Comparison of ENCODE assay signal across 1 cellular context in the genomic region with DNA sequence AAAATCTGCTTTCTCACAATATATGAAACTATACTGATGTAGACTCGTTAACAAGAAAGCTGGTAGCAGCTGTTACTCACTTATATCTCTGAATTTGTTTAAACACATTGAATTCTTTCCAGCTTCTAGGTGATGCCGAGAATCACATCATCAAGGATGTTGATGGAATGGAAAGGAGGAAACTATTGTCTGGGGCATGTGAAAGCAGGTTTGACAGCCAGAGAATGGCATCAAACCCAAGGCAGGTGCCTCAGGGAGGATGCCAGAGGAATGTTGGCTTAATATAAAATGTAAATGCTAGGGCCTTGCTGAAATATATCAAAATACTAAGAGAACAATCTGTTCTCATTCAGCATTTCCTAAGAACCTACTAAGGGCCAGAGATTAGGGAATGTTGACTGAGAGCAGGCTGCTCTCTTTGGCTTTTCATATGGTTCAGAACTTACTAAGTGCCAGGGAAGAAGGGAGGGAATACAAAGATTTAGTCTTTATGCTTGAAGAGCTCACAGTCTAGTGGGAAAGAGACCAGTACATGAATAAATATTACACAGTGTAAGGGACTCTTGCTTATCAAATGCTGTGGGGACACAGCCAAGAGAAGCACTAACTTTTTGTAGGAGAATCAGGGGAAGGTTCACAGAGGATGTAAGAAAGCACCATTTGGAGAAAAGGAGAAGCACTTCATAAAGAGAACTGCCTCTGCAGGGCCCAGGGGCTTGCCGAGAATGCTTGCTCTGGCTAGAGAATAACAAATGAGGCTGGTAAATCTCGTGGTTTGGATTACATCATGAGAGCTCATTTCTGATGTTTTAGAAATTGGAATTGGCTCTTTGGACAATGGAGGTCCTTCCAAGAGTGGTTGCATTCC.
TF ChIP-seq lines count a peak whose summit lies in the region.

No MANE protein-coding gene starts in this region.

TF ChIP-seq in HEK293, 187 proteins besides CTCF, POLR2A, EP300 and RAD21 (continued from another document):
- TF ChIP-seq ZBTB20 (tag by site-specific recombination; IDR thresholded peaks at IDR 0.05) (peak; percentile 49; the same call in 1 of the 2 replicates), ZNF600 (tag by site-specific recombination; IDR thresholded peaks at IDR 0.05) (peak; percentile 58; the same call in 1 of the 2 replicates), ZXDB (tag by site-specific recombination; IDR thresholded peaks at IDR 0.05) (peak; percentile 48; the same call in 1 of the 2 replicates)
- TF ChIP-seq, protein P1, sequence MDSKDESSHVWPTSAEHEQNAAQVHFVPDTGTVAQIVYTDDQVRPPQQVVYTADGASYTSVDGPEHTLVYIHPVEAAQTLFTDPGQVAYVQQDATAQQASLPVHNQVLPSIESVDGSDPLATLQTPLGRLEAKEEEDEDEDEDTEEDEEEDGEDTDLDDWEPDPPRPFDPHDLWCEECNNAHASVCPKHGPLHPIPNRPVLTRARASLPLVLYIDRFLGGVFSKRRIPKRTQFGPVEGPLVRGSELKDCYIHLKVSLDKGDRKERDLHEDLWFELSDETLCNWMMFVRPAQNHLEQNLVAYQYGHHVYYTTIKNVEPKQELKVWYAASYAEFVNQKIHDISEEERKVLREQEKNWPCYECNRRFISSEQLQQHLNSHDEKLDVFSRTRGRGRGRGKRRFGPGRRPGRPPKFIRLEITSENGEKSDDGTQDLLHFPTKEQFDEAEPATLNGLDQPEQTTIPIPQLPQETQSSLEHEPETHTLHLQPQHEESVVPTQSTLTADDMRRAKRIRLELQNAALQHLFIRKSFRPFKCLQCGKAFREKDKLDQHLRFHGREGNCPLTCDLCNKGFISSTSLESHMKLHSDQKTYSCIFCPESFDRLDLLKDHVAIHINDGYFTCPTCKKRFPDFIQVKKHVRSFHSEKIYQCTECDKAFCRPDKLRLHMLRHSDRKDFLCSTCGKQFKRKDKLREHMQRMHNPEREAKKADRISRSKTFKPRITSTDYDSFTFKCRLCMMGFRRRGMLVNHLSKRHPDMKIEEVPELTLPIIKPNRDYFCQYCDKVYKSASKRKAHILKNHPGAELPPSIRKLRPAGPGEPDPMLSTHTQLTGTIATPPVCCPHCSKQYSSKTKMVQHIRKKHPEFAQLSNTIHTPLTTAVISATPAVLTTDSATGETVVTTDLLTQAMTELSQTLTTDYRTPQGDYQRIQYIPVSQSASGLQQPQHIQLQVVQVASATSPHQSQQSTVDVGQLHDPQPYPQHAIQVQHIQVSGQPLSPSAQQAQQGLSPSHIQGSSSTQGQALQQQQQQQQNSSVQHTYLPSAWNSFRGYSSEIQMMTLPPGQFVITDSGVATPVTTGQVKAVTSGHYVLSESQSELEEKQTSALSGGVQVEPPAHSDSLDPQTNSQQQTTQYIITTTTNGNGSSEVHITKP (tag by site-specific recombination; IDR thresholded peaks at IDR 0.05) = peak; percentile 64
TF ChIP-seq in HEK293: peak in this region for 9.
